ENCODE assay signal across 1 cellular context in the genomic region with DNA sequence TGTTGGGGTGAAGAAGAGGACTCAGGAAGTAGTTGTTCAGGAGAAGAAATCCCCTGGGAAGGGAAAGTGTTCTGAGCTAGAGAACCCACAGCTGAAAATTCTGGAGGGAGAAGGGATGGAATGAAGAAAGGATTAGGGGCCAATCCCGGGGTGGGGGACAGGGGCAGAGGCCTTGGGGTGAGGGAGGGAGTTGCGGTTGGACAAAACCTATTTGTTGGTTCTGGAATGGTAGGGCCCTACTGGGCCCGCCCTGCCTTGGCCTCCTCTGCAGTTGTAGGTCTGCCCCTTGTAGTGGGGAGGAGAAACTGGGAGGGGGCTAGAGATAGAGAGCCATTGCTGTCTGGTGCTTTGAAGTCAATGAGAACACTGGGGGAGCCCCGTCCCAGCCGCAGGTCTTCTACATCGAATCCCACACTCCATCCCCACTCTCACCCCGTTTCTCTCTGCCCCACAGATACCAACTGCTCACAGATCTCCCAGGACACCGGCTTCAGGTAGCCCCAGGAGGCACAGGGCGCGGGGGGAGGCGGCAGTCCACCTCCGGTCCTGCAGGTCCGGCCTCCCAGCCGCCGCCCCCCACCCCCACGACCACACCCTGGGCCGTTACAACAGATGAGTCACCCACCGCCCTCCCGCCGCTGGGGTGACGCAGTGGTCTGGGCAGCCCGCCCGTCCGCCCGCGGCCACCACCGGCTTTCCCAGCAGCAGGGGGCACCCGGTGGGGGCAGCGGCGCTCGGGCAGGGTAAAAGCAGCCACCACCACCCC.
TF ChIP-seq lines count a peak whose summit lies in the region.

No MANE protein-coding gene starts in this region.

TF ChIP-seq in Ishikawa, 13 proteins besides CTCF, POLR2A, EP300 and RAD21 (continued from another document):
- TF ChIP-seq CEBPB (IDR thresholded peaks at IDR 0.05): peak; percentile 67; the same call in 1 of the 2 replicates
- TF ChIP-seq ZBTB7A (IDR thresholded peaks at IDR 0.05; ENCODE audit: low read depth): no peak; the same call in 1 of the 2 replicates
- TF ChIP-seq TCF12 (IDR thresholded peaks at IDR 0.05; ENCODE audit: low read depth): peak; percentile 97
